ENCODE assay signal across 1 cellular context in the genomic region with DNA sequence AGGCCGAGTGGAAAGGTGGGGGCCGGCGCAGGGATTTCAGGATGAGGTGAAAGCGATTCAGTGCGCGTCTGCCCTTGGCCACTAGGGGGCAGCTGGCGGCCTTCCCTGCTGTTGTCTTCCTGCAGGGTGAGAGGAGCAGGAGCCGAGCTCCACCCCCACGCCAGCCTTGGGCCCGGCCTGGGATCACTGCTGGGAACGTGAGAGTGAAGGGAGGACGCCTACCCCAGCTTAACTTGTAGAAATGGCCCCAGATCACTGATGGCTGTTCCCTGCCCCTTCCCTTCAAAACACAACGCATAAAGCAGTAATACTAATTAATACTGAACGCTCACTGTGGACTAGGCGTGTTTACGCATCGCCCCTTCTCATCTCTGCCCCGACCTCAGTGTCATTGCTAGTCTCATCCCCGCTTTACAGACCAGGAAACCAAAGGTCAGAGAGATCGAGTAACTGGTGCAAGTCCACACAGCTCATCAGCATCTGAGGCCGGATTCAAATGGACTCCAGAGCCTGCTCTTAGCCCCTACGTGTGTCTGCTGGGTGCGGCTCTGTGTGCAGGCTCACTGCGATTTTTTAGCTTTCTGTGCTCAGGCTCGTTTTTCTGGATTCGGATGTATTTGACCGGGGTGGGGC.
A peak's percentile ranks its signal among the peaks of the same experiment; 100 is the strongest.
TF ChIP-seq lines count a peak whose summit lies in the region.

No MANE protein-coding gene starts in this region.

TF ChIP-seq in H1, 55 proteins besides CTCF, POLR2A, EP300 and RAD21:
- TF ChIP-seq PHF8 (conservative IDR thresholded peaks at IDR 0.05; ENCODE audit: low read depth, low read length) (no peak), SUZ12 (IDR thresholded peaks at IDR 0.05; ENCODE audit: low read length) (no peak), BCL11A (IDR thresholded peaks at IDR 0.05; ENCODE audit: low read depth in 2 of 2, low read length in 2 of 2) (no peak), KDM4A (IDR thresholded peaks at IDR 0.05; ENCODE audit: low read depth, low read length, severe bottlenecking) (no peak), SP1 (IDR thresholded peaks at IDR 0.05; ENCODE audit: low read depth, low read length) (peak; percentile 43; the same call in 1 of the 2 replicates), GABPA (IDR thresholded peaks at IDR 0.05; ENCODE audit: borderline replicate concordance, insufficient read depth, low read length) (peak; percentile 74; the same call in 1 of the 2 replicates), CREB1 (IDR thresholded peaks at IDR 0.05) (peak; percentile 51; the same call in 1 of the 2 replicates), RFX5 (IDR thresholded peaks at IDR 0.05; ENCODE audit: borderline replicate concordance, low read depth, low read length) (no peak), BRCA1 (IDR thresholded peaks at IDR 0.05; ENCODE audit: low read depth, low read length) (no peak), SIX5 (IDR thresholded peaks at IDR 0.05; ENCODE audit: low read depth, low read length) (no peak), FOSL1 (IDR thresholded peaks at IDR 0.05; ENCODE audit: insufficient read depth, low read depth, low read length) (no peak), CHD1 (IDR thresholded peaks at IDR 0.05; ENCODE audit: low read depth, low read length) (no peak), USF2 (IDR thresholded peaks at IDR 0.05; ENCODE audit: low read length) (no peak), ZNF274 (IDR thresholded peaks at IDR 0.05; ENCODE audit: borderline replicate concordance, extremely low read depth, low read length) (no peak), NANOG (IDR thresholded peaks at IDR 0.05; ENCODE audit: insufficient read depth, low read depth, low read length, poor library complexity, severe bottlenecking) (no peak), SIRT6 (IDR thresholded peaks at IDR 0.05; ENCODE audit: low read length) (no peak), CBX8 (IDR thresholded peaks at IDR 0.05; ENCODE audit: borderline replicate concordance, low read depth, low read length) (no peak), SP4 (IDR thresholded peaks at IDR 0.05; ENCODE audit: low read length) (0 out of 2 replicates have a peak, but pooled peaks have one; percentile 26), YY1 (IDR thresholded peaks at IDR 0.05; ENCODE audit: low read depth, low read length) (peak; percentile 55; the same call in 1 of the 2 replicates), CBX5 (IDR thresholded peaks at IDR 0.05; ENCODE audit: low read depth, low read length) (no peak), SIN3A (conservative IDR thresholded peaks at IDR 0.05 in 1 of 2, IDR thresholded peaks at IDR 0.05 in 1 of 2; ENCODE audit: low read depth in 1 of 2, low read length in 2 of 2) (0 out of 4 replicates have a peak, but pooled peaks of 1 of the 2 experiments have one; percentile 27), RNF2 (IDR thresholded peaks at IDR 0.05; ENCODE audit: borderline replicate concordance, low read depth, low read length, missing control alignments, poor library complexity, severe bottlenecking) (no peak), POU5F1 (IDR thresholded peaks at IDR 0.05; ENCODE audit: low read depth, low read length) (no peak), JUN (IDR thresholded peaks at IDR 0.05; ENCODE audit: low read depth, low read length) (no peak), TCF12 (IDR thresholded peaks at IDR 0.05; ENCODE audit: low read depth, low read length) (0 out of 2 replicates have a peak, but pooled peaks have one; percentile 50), POLR2AphosphoS5 (IDR thresholded peaks at IDR 0.05; ENCODE audit: low read depth, low read length) (peak; percentile 52; the same call in 1 of the 2 replicates), HDAC2 (IDR thresholded peaks at IDR 0.05; ENCODE audit: borderline replicate concordance in 1 of 2, low read depth in 2 of 2, low read length in 2 of 2) (no peak), TBP (IDR thresholded peaks at IDR 0.05; ENCODE audit: low read depth, low read length) (no peak), TEAD4 (IDR thresholded peaks at IDR 0.05; ENCODE audit: low read depth, low read length) (no peak), SAP30 (IDR thresholded peaks at IDR 0.05; ENCODE audit: insufficient read depth, insufficient replicate concordance, low read length) (no peak), CTBP2 (IDR thresholded peaks at IDR 0.05; ENCODE audit: borderline replicate concordance, insufficient read depth, insufficient read length, low read length) (no peak), TAF1 (IDR thresholded peaks at IDR 0.05; ENCODE audit: low read depth, low read length) (0 out of 2 replicates have a peak, but pooled peaks have one; percentile 28), CEBPB (IDR thresholded peaks at IDR 0.05; ENCODE audit: low read depth, low read length) (no peak), NRF1 (IDR thresholded peaks at IDR 0.05; ENCODE audit: low read depth, low read length) (no peak), BACH1 (IDR thresholded peaks at IDR 0.05; ENCODE audit: low read length) (no peak), MAFK (IDR thresholded peaks at IDR 0.05; ENCODE audit: low read depth, low read length) (no peak), CHD2 (IDR thresholded peaks at IDR 0.05; ENCODE audit: low read length) (no peak), HDAC6 (IDR thresholded peaks at IDR 0.05; ENCODE audit: low read depth, low read length) (no peak), SP2 (IDR thresholded peaks at IDR 0.05; ENCODE audit: low read length) (no peak), EZH2 (IDR thresholded peaks at IDR 0.05; ENCODE audit: low read depth, low read length, severe bottlenecking) (no peak), KDM1A (IDR thresholded peaks at IDR 0.05; ENCODE audit: borderline replicate concordance, low read length) (no peak), KDM5A (IDR thresholded peaks at IDR 0.05; ENCODE audit: low read length) (no peak), SRF (IDR thresholded peaks at IDR 0.05; ENCODE audit: low read depth, low read length) (no peak), JUND (IDR thresholded peaks at IDR 0.05; ENCODE audit: low read length) (no peak), EGR1 (IDR thresholded peaks at IDR 0.05; ENCODE audit: borderline replicate concordance, low read depth, low read length) (peak; percentile 37; the same call in 1 of the 2 replicates), MAX (IDR thresholded peaks at IDR 0.05) (no peak), TAF7 (optimal IDR thresholded peaks at IDR 0.05; ENCODE audit: borderline replicate concordance, low read depth, low read length) (no peak), ATF2 (IDR thresholded peaks at IDR 0.05; ENCODE audit: low read length) (no peak), RXRA (IDR thresholded peaks at IDR 0.05; ENCODE audit: insufficient read depth, low read depth, low read length) (no peak), RBBP5 (IDR thresholded peaks at IDR 0.05; ENCODE audit: borderline replicate concordance, low read depth, low read length) (no peak; the same call in 1 of the 2 replicates), ASH2L (IDR thresholded peaks at IDR 0.05; ENCODE audit: low read length) (peak; percentile 40), GTF2F1 (IDR thresholded peaks at IDR 0.05; ENCODE audit: borderline replicate concordance, low read depth, low read length) (no peak)
- TF ChIP-seq, protein P1, sequence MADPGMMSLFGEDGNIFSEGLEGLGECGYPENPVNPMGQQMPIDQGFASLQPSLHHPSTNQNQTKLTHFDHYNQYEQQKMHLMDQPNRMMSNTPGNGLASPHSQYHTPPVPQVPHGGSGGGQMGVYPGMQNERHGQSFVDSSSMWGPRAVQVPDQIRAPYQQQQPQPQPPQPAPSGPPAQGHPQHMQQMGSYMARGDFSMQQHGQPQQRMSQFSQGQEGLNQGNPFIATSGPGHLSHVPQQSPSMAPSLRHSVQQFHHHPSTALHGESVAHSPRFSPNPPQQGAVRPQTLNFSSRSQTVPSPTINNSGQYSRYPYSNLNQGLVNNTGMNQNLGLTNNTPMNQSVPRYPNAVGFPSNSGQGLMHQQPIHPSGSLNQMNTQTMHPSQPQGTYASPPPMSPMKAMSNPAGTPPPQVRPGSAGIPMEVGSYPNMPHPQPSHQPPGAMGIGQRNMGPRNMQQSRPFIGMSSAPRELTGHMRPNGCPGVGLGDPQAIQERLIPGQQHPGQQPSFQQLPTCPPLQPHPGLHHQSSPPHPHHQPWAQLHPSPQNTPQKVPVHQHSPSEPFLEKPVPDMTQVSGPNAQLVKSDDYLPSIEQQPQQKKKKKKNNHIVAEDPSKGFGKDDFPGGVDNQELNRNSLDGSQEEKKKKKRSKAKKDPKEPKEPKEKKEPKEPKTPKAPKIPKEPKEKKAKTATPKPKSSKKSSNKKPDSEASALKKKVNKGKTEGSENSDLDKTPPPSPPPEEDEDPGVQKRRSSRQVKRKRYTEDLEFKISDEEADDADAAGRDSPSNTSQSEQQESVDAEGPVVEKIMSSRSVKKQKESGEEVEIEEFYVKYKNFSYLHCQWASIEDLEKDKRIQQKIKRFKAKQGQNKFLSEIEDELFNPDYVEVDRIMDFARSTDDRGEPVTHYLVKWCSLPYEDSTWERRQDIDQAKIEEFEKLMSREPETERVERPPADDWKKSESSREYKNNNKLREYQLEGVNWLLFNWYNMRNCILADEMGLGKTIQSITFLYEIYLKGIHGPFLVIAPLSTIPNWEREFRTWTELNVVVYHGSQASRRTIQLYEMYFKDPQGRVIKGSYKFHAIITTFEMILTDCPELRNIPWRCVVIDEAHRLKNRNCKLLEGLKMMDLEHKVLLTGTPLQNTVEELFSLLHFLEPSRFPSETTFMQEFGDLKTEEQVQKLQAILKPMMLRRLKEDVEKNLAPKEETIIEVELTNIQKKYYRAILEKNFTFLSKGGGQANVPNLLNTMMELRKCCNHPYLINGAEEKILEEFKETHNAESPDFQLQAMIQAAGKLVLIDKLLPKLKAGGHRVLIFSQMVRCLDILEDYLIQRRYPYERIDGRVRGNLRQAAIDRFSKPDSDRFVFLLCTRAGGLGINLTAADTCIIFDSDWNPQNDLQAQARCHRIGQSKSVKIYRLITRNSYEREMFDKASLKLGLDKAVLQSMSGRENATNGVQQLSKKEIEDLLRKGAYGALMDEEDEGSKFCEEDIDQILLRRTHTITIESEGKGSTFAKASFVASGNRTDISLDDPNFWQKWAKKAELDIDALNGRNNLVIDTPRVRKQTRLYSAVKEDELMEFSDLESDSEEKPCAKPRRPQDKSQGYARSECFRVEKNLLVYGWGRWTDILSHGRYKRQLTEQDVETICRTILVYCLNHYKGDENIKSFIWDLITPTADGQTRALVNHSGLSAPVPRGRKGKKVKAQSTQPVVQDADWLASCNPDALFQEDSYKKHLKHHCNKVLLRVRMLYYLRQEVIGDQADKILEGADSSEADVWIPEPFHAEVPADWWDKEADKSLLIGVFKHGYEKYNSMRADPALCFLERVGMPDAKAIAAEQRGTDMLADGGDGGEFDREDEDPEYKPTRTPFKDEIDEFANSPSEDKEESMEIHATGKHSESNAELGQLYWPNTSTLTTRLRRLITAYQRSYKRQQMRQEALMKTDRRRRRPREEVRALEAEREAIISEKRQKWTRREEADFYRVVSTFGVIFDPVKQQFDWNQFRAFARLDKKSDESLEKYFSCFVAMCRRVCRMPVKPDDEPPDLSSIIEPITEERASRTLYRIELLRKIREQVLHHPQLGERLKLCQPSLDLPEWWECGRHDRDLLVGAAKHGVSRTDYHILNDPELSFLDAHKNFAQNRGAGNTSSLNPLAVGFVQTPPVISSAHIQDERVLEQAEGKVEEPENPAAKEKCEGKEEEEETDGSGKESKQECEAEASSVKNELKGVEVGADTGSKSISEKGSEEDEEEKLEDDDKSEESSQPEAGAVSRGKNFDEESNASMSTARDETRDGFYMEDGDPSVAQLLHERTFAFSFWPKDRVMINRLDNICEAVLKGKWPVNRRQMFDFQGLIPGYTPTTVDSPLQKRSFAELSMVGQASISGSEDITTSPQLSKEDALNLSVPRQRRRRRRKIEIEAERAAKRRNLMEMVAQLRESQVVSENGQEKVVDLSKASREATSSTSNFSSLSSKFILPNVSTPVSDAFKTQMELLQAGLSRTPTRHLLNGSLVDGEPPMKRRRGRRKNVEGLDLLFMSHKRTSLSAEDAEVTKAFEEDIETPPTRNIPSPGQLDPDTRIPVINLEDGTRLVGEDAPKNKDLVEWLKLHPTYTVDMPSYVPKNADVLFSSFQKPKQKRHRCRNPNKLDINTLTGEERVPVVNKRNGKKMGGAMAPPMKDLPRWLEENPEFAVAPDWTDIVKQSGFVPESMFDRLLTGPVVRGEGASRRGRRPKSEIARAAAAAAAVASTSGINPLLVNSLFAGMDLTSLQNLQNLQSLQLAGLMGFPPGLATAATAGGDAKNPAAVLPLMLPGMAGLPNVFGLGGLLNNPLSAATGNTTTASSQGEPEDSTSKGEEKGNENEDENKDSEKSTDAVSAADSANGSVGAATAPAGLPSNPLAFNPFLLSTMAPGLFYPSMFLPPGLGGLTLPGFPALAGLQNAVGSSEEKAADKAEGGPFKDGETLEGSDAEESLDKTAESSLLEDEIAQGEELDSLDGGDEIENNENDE (IDR thresholded peaks at IDR 0.05; ENCODE audit: insufficient replicate concordance, low read length), result no peak
- TF ChIP-seq, protein P2, sequence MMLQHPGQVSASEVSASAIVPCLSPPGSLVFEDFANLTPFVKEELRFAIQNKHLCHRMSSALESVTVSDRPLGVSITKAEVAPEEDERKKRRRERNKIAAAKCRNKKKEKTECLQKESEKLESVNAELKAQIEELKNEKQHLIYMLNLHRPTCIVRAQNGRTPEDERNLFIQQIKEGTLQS (IDR thresholded peaks at IDR 0.05; ENCODE audit: insufficient read depth, low read depth, low read length), result no peak
- TF ChIP-seq, protein P3, sequence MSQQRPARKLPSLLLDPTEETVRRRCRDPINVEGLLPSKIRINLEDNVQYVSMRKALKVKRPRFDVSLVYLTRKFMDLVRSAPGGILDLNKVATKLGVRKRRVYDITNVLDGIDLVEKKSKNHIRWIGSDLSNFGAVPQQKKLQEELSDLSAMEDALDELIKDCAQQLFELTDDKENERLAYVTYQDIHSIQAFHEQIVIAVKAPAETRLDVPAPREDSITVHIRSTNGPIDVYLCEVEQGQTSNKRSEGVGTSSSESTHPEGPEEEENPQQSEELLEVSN (IDR thresholded peaks at IDR 0.05), result no peak
